Comparison of ENCODE assay signal across 18 cellular contexts in the genomic region with DNA sequence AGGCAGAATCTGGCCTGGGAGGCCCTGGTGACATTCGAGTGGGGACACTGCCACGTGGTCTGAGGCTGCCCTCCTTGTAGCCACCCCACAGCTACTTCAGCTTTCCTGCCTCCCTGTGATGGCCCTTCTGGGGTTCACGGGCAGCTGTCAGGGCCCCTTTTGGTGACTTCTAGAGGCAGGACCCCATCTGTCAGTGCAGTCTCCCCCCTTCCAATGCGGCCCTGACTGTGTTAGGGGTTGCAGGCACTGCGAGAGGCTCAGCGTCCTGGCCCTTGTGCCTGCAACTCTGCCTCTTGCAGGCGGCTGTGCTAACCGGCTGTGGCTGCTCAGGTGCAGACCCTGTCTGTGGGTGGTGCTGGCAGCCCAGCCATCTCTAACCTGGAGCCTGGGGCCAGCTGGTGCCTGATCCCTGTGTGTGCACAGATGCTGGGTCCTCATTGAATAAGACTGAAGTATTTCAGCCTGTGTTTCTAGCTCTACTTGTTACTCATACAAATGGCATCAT.
"Had no signal": no experiment of that assay in that cellular context is flagged by ENCODE, and none has a peak within 500 bp of the region (broad histone marks: within the 10 kb centered on the region; RNA-seq: fewer than 3 reads in every experiment).

No MANE protein-coding gene starts in this region.

- H3K4me3 ChIP-seq: lung, skin epidermis, transverse colon had no signal

- H3K4me1 ChIP-seq: parathyroid adenoma, transverse colon had no signal

- ATAC-seq: activated T-cell treated with anti-CD3 and anti-CD28 coated beads, Interleukin-2, amount 50 U/mL, for 4 hours; left lobe of liver; right cardiac atrium had no signal

- H3K27ac ChIP-seq: parathyroid adenoma, skin epidermis, transverse colon, VCaP had no signal

- H3K27me3 Mint-ChIP-seq: dendritic cell treated with granulocyte-macrophage colony-stimulating factor and Interleukin-4, amounts not matched to agents 40 ng/mL and 50 ng/mL, for 4 days; naive B cell; stimulated activated naive CD8-positive, alpha-beta T cell treated with anti-CD3 and anti-CD28 coated beads, Interleukin-15, amount 100 ng/mL, for 72 hours had no signal

- H3K9me3 Mint-ChIP-seq: activated T-cell treated with anti-CD3 and anti-CD28 coated beads, Interleukin-2, amount 50 U/mL, for 4 hours; activated T-helper 2 cell treated with anti-CD3 and anti-CD28 coated beads, Interferon-gamma antibody, Interleukin-2, Interleukin-4, amounts not matched to agents 10 μg/mL and 5 μg/mL and 100 μg/mL, durations not matched to agents 14 hours and 24 hours and 36 hours; naive B cell; stimulated activated naive CD8-positive, alpha-beta T cell treated with anti-CD3 and anti-CD28 coated beads, Interleukin-15, amount 100 ng/mL, for 72 hours had no signal

- H3K9me3 ChIP-seq: transverse colon had no signal

- DNase-seq: activated CD8-positive, alpha-beta memory T cell treated with anti-CD3 and anti-CD28 coated beads, Interleukin-2, amount 50 U/mL, for 48 hours; activated naive CD4-positive, alpha-beta T cell treated with Interleukin-2 at 50 U/mL for 16 hours; activated T-cell treated with anti-CD3 and anti-CD28 coated beads, Interleukin-2, amount 50 U/mL, for 4 hours; effector CD4-positive, alpha-beta T cell; foreskin fibroblast; kidney; naive B cell; stimulated activated CD4-positive, alpha-beta T cell treated with anti-CD3 and anti-CD28 coated beads, Interleukin-1b, Interleukin-23, amount 100 ng/mL, for 48 hours; stimulated activated naive CD8-positive, alpha-beta T cell treated with anti-CD3 and anti-CD28 coated beads, Interleukin-15, amount 100 ng/mL, for 72 hours; transverse colon had no signal

- H3K27me3 ChIP-seq: transverse colon had no signal

- H3K27ac Mint-ChIP-seq: dendritic cell treated with granulocyte-macrophage colony-stimulating factor and Interleukin-4, amounts not matched to agents 40 ng/mL and 50 ng/mL, for 4 days had no signal

- H3K4me3 Mint-ChIP-seq: activated T-cell treated with anti-CD3 and anti-CD28 coated beads, Interleukin-2, amount 50 U/mL, for 4 hours; dendritic cell treated with granulocyte-macrophage colony-stimulating factor and Interleukin-4, amounts not matched to agents 40 ng/mL and 50 ng/mL, for 4 days; naive B cell; stimulated activated naive CD8-positive, alpha-beta T cell treated with anti-CD3 and anti-CD28 coated beads, Interleukin-15, amount 100 ng/mL, for 72 hours had no signal
